34 cellular contexts compared by ENCODE assay signal in the genomic region with DNA sequence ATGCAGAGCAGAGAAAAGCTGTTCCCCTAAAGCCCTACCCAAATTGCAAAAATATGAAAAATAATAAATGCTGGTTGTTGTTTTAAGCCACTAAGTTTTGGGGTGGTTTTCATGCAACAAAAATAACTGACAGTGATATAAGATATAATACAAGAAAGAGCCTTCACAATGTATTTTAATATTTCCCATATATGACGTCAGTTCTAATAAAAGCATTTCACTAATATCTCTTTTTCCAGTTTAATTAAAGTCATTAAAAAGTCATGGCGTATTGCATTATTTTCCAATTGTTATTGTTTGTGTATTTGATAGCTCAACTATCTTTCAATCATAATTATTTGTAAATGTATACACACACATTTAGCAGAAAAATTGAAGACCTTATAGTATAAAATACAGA.
DNase-seq lines count a peak whose midpoint lies in the region; ATAC-seq, FAIRE-seq and TF ChIP-seq lines count a peak whose summit lies in the region.
"Had no signal": no experiment of that assay in that cellular context is flagged by ENCODE, and none has a peak within 500 bp of the region (broad histone marks: within the 10 kb centered on the region; RNA-seq: fewer than 3 reads in every experiment).

No MANE protein-coding gene starts in this region.

- H4K20me1 ChIP-seq in HepG2 (ENCODE audit: insufficient read depth, low read length): no peaks in the 10 kb centered on the region; the same call in 1 of the 2 replicates
- H4K20me1 ChIP-seq: BLaER1; BLaER1 treated with 17β-estradiol and CSF1 and Interleukin-3, amounts not matched to agents 10 nM and 100 nM had no signal

- TF ChIP-seq EP300 in HepG2 (IDR thresholded peaks at IDR 0.05; ENCODE audit: low read depth in 2 of 2, low read length in 2 of 2) (no peak), HepG2 (CRISPR knock-in tag; IDR thresholded peaks at IDR 0.05; ENCODE audit: borderline replicate concordance) (no peak)

- H3K27me3 ChIP-seq in HepG2 (ENCODE audit: control insufficient read depth in 1 of 2, insufficient read depth in 2 of 2, low read length in 2 of 2) (no peaks in the 10 kb centered on the region), right lobe of liver (no peaks in the 10 kb centered on the region), small intestine (ENCODE audit: control insufficient read depth in 2 of 2, insufficient read depth in 2 of 2, low read length in 2 of 2) (no peaks in the 10 kb centered on the region)
- H3K27me3 ChIP-seq: BE2C; BLaER1; BLaER1 treated with 17β-estradiol and CSF1 and Interleukin-3, amounts not matched to agents 10 nM and 100 nM had no signal

- TF ChIP-seq POLR2A in HepG2 (IDR thresholded peaks at IDR 0.05; ENCODE audit: insufficient read depth in 1 of 2, low read depth in 2 of 2, low read length in 2 of 2) (no peak), right lobe of liver (IDR thresholded peaks at IDR 0.05) (no peak)

- no peaks in the 10 kb centered on the region for H3K79me2 ChIP-seq in HepG2 (ENCODE audit: insufficient read depth, low read length)

- no peak for TF ChIP-seq CTCF in HepG2 (CRISPR knock-in tag; IDR thresholded peaks at IDR 0.05)
- TF ChIP-seq CTCF in right lobe of liver (IDR thresholded peaks at IDR 0.05): no peak
- no peak for TF ChIP-seq CTCF in HEK293 (tag by site-specific recombination; IDR thresholded peaks at IDR 0.05)

- no peak overlapping the region for H3K27ac ChIP-seq in HepG2 (ENCODE audit: extremely low read length, insufficient read depth, low read length)
- H3K27ac ChIP-seq in right lobe of liver: no peak overlapping the region
- H3K27ac ChIP-seq in HEK293 (ENCODE audit: extremely low read depth, low read depth, low read length): no peak overlapping the region
- no peak overlapping the region for H3K27ac ChIP-seq in small intestine (ENCODE audit: low read depth in 1 of 2, low read length in 1 of 2)
- H3K27ac ChIP-seq: 22Rv1; A549; BLaER1; BLaER1 treated with 17β-estradiol and CSF1 and Interleukin-3, amounts not matched to agents 10 nM and 100 nM; C4-2B had no signal

- no peak overlapping the region for H3K9ac ChIP-seq in HepG2 (ENCODE audit: insufficient read depth, low read depth, low read length)
- H3K9ac ChIP-seq: BLaER1; BLaER1 treated with 17β-estradiol and CSF1 and Interleukin-3, amounts not matched to agents 10 nM and 100 nM had no signal

- no peaks in the 10 kb centered on the region for H3K9me3 ChIP-seq in HepG2 (ENCODE audit: low read length)
- no peaks in the 10 kb centered on the region for H3K9me3 ChIP-seq in right lobe of liver
- no peaks in the 10 kb centered on the region for H3K9me3 ChIP-seq in HEK293 (ENCODE audit: control insufficient read depth, insufficient read depth, low read depth, low read length)
- no peaks in the 10 kb centered on the region for H3K9me3 ChIP-seq in small intestine (ENCODE audit: control insufficient read depth, low read depth)
- H3K9me3 ChIP-seq: A549; BE2C; BLaER1; BLaER1 treated with 17β-estradiol and CSF1 and Interleukin-3, amounts not matched to agents 10 nM and 100 nM; Caco-2 had no signal

- no peak for TF ChIP-seq RAD21 in HepG2 (CRISPR knock-in tag; IDR thresholded peaks at IDR 0.05)

- H2AFZ ChIP-seq in HepG2 (ENCODE audit: low read length): no peak overlapping the region

- BruUV-seq in HepG2 (replicated peaks; lab: Mats Ljungman, UMichigan): no TSS peak

- DNase-seq in HepG2 (ENCODE audit: low spot score): no peak
- DNase-seq in right lobe of liver: no peak
- no peak for DNase-seq in small intestine
- DNase-seq in NCI-H526 treated with DMSO at 0.1 percent for 48 hours (lab: John Stamatoyannopoulos, UW): no peak
- no peak for DNase-seq in stimulated activated CD4-positive, alpha-beta T cell treated with anti-CD3 and anti-CD28 coated beads, Interleukin-1b, Interleukin-23, amount 100 ng/mL, for 48 hours
- DNase-seq: 8988T; ACHN; AML-193; BE2C; C1 segment of cervical spinal cord; Caco-2; Calu3; CD4-positive, alpha-beta memory T cell; CD4-positive, alpha-beta T cell; CD4-positive, CD25-positive, alpha-beta regulatory T cell; CD8-positive, alpha-beta memory T cell; CD8-positive, alpha-beta T cell; COR-L47; DMS 273 treated with DMSO at 0.1 percent for 48 hours; DMS153; DMS53; DMS79; DMS79 treated with DMSO at 0.1 percent for 48 hours; DND-41; EL had no signal

- POLR2A ChIA-PET in HepG2 (lab: Yijun Ruan, JAX): no interaction called here
- POLR2A ChIA-PET in HEK293 (lab: Yijun Ruan, JAX): no interaction called here

- H3K4me1 ChIP-seq in HepG2 (ENCODE audit: insufficient read depth, low read length) (no peaks in the 10 kb centered on the region), right lobe of liver (no peaks in the 10 kb centered on the region), HEK293 (ENCODE audit: control insufficient read depth, insufficient read depth, low read length) (no peaks in the 10 kb centered on the region), small intestine (ENCODE audit: control insufficient read depth in 2 of 2, insufficient read depth in 1 of 2, low read depth in 1 of 2, low read length in 1 of 2) (no peaks in the 10 kb centered on the region)
- H3K4me1 ChIP-seq: A549, BE2C, BLaER1, Caco-2 had no signal

- intact Hi-C loops in HepG2 (cut with micrococcal nuclease; ENCODE audit: unreplicated experiment): no loop called here
- intact Hi-C loops in right lobe of liver (cut with DNase I): no loop called here

- H3K4me3 ChIP-seq in HepG2 (replicated peaks in 1 of 3; ENCODE audit: insufficient read depth in 1 of 3, low read depth in 2 of 3, low read length in 3 of 3) (no peak overlapping the region), right lobe of liver (no peak overlapping the region), HEK293 (ENCODE audit: low read depth, low read length) (no peak overlapping the region), small intestine (ENCODE audit: low read depth in 1 of 2, low read length in 2 of 2) (no peak overlapping the region)
- H3K4me3 ChIP-seq: A549; BLaER1; BLaER1 treated with 17β-estradiol and CSF1 and Interleukin-3, amounts not matched to agents 10 nM and 100 nM had no signal

- 1% methylated on average over 2 of the region's 2 CpGs for WGBS in HepG2 (ENCODE audit: low lambda C conversion rate)
- WGBS in right lobe of liver (ENCODE audit: insufficient coverage, low coverage, low lambda C conversion rate, missing lambda C conversion rate): 35% methylated on average over 2 of the region's 2 CpGs
- whole genome bisulfite sequencing in small intestine, 3 donors: 81 to 85% (median 84%) methylated on average over 2 of the region's 2 CpGs

- ATAC-seq in HepG2 (no peak), right lobe of liver (no peak), HG03025 (IDR thresholded peaks at IDR 0.05; ENCODE audit: low FRiP score, unreplicated experiment) (no peak)
- ATAC-seq: A549; CD8-positive, alpha-beta T cell had no signal

- in situ Hi-C loops in HepG2 (cut with HindIII; ENCODE audit: extremely low pct_ligation_motif_present, low pct_unique_long_range_greater_than_20kb): no loop called here

- no peaks in the 10 kb centered on the region for H3K36me3 ChIP-seq in HepG2 (replicated peaks in 1 of 2; ENCODE audit: control insufficient read depth in 1 of 2, insufficient read depth in 2 of 2, low read length in 2 of 2)
- no peaks in the 10 kb centered on the region for H3K36me3 ChIP-seq in right lobe of liver
- H3K36me3 ChIP-seq in HEK293 (ENCODE audit: control insufficient read depth in 2 of 2, insufficient read depth in 1 of 2, low read length in 2 of 2): no peaks in the 10 kb centered on the region
- H3K36me3 ChIP-seq in small intestine (ENCODE audit: control insufficient read depth in 2 of 2, insufficient read depth in 2 of 2, low read length in 2 of 2): no peaks in the 10 kb centered on the region
- H3K36me3 ChIP-seq: BE2C; BLaER1; BLaER1 treated with 17β-estradiol and CSF1 and Interleukin-3, amounts not matched to agents 10 nM and 100 nM had no signal

- FAIRE-seq in HepG2 (lab: Jason Lieb, UNC): no peak
- peak; percentile 29 for FAIRE-seq in endometrium (lab: Jason Lieb, UNC)
- peak; percentile 72 for FAIRE-seq in small intestine (lab: Jason Lieb, UNC)
- FAIRE-seq: A549, D721Med had no signal

- H3K4me2 ChIP-seq in HepG2 (ENCODE audit: low read depth, low read length): no peak overlapping the region
- H3K4me2 ChIP-seq: A549; BLaER1; BLaER1 treated with 17β-estradiol and CSF1 and Interleukin-3, amounts not matched to agents 10 nM and 100 nM had no signal

- CTCF ChIA-PET in HepG2 (lab: Yijun Ruan, JAX; ENCODE audit: low intra/inter-chr PET ratio, low total read pairs): no interaction called here
- CTCF ChIA-PET in HEK293 (lab: Yijun Ruan, JAX): no interaction called here

TF ChIP-seq in HepG2, 621 proteins besides CTCF, POLR2A, EP300 and RAD21 (continues in another document):
- TF ChIP-seq ZNF460 (CRISPR knock-in tag; IDR thresholded peaks at IDR 0.05; ENCODE audit: borderline replicate concordance): no peak
- TF ChIP-seq ATF7 (IDR thresholded peaks at IDR 0.05): peak; percentile 80
- no peak for TF ChIP-seq ATF7 (CRISPR knock-in tag; IDR thresholded peaks at IDR 0.05)
- TF ChIP-seq CREB1 (IDR thresholded peaks at IDR 0.05): peak; percentile 72
- no peak for TF ChIP-seq CREB1 (CRISPR knock-in tag; IDR thresholded peaks at IDR 0.05)

TF ChIP-seq in HEK293, 187 proteins besides CTCF, POLR2A, EP300 and RAD21 (continues in another document):
- peak; percentile 64 for TF ChIP-seq ATF2 (tag by site-specific recombination; IDR thresholded peaks at IDR 0.05; ENCODE audit: low read depth)

Comparison
In these comparisons a context has a peak if more than half of its experiments do, and no peak if none do; other contexts are left out.
1. Of the 63 proteins assayed by ChIP-seq in both HepG2 and HEK293: peak only in HepG2: none; only in HEK293: ATF2; in both: none; in neither: 62.